In the genomic region with DNA sequence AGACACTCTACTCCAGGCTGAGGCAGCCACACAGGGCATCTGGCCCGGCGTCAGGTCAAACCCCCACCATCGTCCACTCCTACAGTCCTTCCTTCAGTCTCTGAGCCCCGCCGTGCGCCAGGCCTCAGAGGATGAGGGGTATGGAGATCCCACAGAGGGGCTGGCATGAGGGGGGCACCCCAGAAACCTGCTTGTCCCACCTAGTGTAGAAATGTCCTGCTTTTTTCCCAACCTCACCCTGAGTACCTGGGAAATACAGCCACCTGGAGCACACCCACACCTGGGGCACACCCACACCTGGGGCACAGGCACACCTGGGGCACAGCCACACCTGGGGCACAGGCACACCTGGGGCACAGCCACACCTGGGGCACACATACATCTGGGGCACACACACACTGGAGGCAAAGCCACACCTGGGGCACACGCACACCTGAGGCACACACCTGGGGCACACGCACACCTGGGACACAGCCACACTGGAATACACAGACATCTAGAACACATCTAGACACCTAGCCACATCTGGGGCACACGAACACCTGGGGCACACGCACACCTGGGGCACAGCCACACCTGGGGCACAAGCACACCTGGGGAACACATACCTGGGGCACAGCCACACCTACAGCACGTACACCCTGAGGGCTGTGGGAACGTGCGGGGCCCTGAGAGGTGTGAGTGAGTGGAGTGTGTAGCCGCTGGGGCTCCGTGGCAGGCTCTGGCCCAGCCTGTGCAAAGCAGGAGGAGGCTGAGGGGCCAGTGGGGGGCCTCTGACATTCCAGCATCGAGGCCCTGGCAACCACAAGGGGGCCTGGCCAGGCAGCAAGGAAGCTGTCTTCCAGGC, we compare ENCODE assay signal across 26 cellular contexts. TPM values are rescaled to one million over a fixed set of nuclear protein-coding genes. Genes with fewer than 3 reads are reported as not detected.
DNase-seq lines count a peak whose midpoint lies in the region; ATAC-seq, FAIRE-seq and TF ChIP-seq lines count a peak whose summit lies in the region.
"Had no signal": no experiment of that assay in that cellular context is flagged by ENCODE, and none has a peak within 500 bp of the region (broad histone marks: within the 10 kb centered on the region; RNA-seq: fewer than 3 reads in every experiment).

No MANE protein-coding gene starts in this region.

- no peak overlapping the region for H3K4me3 ChIP-seq in HepG2 (replicated peaks in 1 of 3; ENCODE audit: insufficient read depth in 1 of 3, low read depth in 2 of 3, low read length in 3 of 3)
- no peak overlapping the region for H3K4me3 ChIP-seq in right lobe of liver
- no peak overlapping the region for H3K4me3 ChIP-seq in coronary artery
- H3K4me3 ChIP-seq: dorsolateral prefrontal cortex, SJCRH30, suprapubic skin had no signal

- 0 out of 2 replicates have a peak, but pooled peaks cover 3% of the 10 kb centered on the region for H4K20me1 ChIP-seq in HepG2 (ENCODE audit: insufficient read depth, low read length)

- BruUV-seq in HepG2 (replicated peaks; lab: Mats Ljungman, UMichigan): no TSS peak

- TF ChIP-seq RAD21 in HepG2 (CRISPR knock-in tag; IDR thresholded peaks at IDR 0.05): no peak

- H3K9me3 ChIP-seq in HepG2 (ENCODE audit: low read length): no peaks in the 10 kb centered on the region
- no peaks in the 10 kb centered on the region for H3K9me3 ChIP-seq in right lobe of liver
- H3K9me3 ChIP-seq: SJCRH30, suprapubic skin had no signal

- H3K4me1 ChIP-seq in HepG2 (ENCODE audit: insufficient read depth, low read length): no peaks in the 10 kb centered on the region
- H3K4me1 ChIP-seq in right lobe of liver: no peaks in the 10 kb centered on the region
- H3K4me1 ChIP-seq: SJCRH30 had no signal

- POLR2A ChIA-PET in HepG2 (lab: Yijun Ruan, JAX): no interaction called here

- FAIRE-seq in HepG2 (lab: Jason Lieb, UNC): no peak
- no peak for FAIRE-seq in GM12891 (lab: Jason Lieb, UNC)
- FAIRE-seq: urothelium cell line had no signal

- in situ Hi-C loops in HepG2 (cut with HindIII; ENCODE audit: extremely low pct_ligation_motif_present, low pct_unique_long_range_greater_than_20kb): no loop called here

- peak overlapping the region in 3 of 5 experiments; percentile 16 to 75 (median 41) for H3K27ac Mint-ChIP-seq in brain
- H3K27ac Mint-ChIP-seq: T-helper 1 cell treated with Interleukin-12 subunit alpha and Interleukin-12 subunit beta and Interleukin-4 antibody, amounts not matched to agents 30 μg/mL and 1 μg/mL, for 36 hours had no signal

- intact Hi-C loops in HepG2 (cut with micrococcal nuclease; ENCODE audit: unreplicated experiment): no loop called here
- intact Hi-C loops in right lobe of liver (cut with DNase I): no loop called here

- H3K9me3 Mint-ChIP-seq in brain: no peaks in the 10 kb centered on the region
- H3K9me3 Mint-ChIP-seq: activated T-cell treated with anti-CD3 and anti-CD28 coated beads, Interleukin-2, amount 50 U/mL, for 4 hours; T-helper 1 cell treated with Interleukin-12 subunit alpha and Interleukin-12 subunit beta and Interleukin-4 antibody, amounts not matched to agents 30 μg/mL and 1 μg/mL, for 36 hours had no signal

- CTCF ChIA-PET in HepG2 (lab: Yijun Ruan, JAX; ENCODE audit: low intra/inter-chr PET ratio, low total read pairs): no interaction called here

- no peak overlapping the region for H3K4me2 ChIP-seq in HepG2 (ENCODE audit: low read depth, low read length)

- peak; percentile 6; the same call in 2 of the 3 replicates for ATAC-seq in HepG2
- ATAC-seq in right lobe of liver: no peak
- ATAC-seq in HG03196 (IDR thresholded peaks at IDR 0.05; ENCODE audit: unreplicated experiment): no peak
- ATAC-seq: activated T-cell treated with anti-CD3 and anti-CD28 coated beads, Interleukin-2, amount 50 U/mL, for 4 hours; HCT116; Panc1 had no signal

- H3K36me3 ChIP-seq in HepG2 (replicated peaks in 1 of 2; ENCODE audit: control insufficient read depth in 1 of 2, insufficient read depth in 2 of 2, low read length in 2 of 2) (peaks cover 20 to 30% of the 10 kb centered on the region in 2 experiments; a peak in 4 of 5 replicates), right lobe of liver (peaks cover 0 to 18% (median 5%) of the 10 kb centered on the region in 4 donors)

- no peak; a peak in 2 of 4 replicates for TF ChIP-seq POLR2A in HepG2 (IDR thresholded peaks at IDR 0.05; ENCODE audit: insufficient read depth in 1 of 2, low read depth in 2 of 2, low read length in 2 of 2)
- no peak for TF ChIP-seq POLR2A in right lobe of liver (IDR thresholded peaks at IDR 0.05)
- no peak for TF ChIP-seq POLR2A in GM12891 (IDR thresholded peaks at IDR 0.05; ENCODE audit: low read depth, low read length)

- no peak for DNase-seq in HepG2 (ENCODE audit: low spot score)
- DNase-seq in right lobe of liver: no peak
- DNase-seq in left kidney (ENCODE audit: low read depth, low spot score): peak; percentile 44
- no peak for DNase-seq in HPDE6-E6E7 (ENCODE audit: extremely low spot score)
- DNase-seq in GM12891 (ENCODE audit: insufficient read length, low spot score): no peak
- no peak for DNase-seq in coronary artery (ENCODE audit: low spot score)
- DNase-seq: activated CD4-positive, alpha-beta T cell treated with anti-CD3 and anti-CD28 coated beads for 4 hours; activated T-cell treated with anti-CD3 and anti-CD28 coated beads, Interleukin-2, amount 50 U/mL, for 4 hours; DMS79; dorsolateral prefrontal cortex; head of caudate nucleus; KBM-7; mammary epithelial cell; MM.1S; NCI-H1417; NK-92 treated with Interleukin-12 subunit alpha and Interleukin-12 subunit beta, amount 100 ng/mL, for 24 hours; occipital lobe; SJCRH30 had no signal

- no peaks in the 10 kb centered on the region for H3K79me2 ChIP-seq in HepG2 (ENCODE audit: insufficient read depth, low read length)

- peaks cover 19% of the 10 kb centered on the region for H3K36me3 Mint-ChIP-seq in brain

- no peaks in the 10 kb centered on the region for H3K27me3 Mint-ChIP-seq in brain

- H3K9ac ChIP-seq in HepG2 (ENCODE audit: insufficient read depth, low read depth, low read length): no peak overlapping the region

- TF ChIP-seq CTCF in HepG2 (CRISPR knock-in tag; IDR thresholded peaks at IDR 0.05) (0 out of 2 replicates have a peak, but pooled peaks have one; percentile 9), right lobe of liver (IDR thresholded peaks at IDR 0.05) (no peak), brain (conservative IDR thresholded peaks at IDR 0.05) (peak; percentile 11 to 29), coronary artery (IDR thresholded peaks at IDR 0.05) (no peak)

- no peak overlapping the region for H3K4me3 Mint-ChIP-seq in brain
- H3K4me3 Mint-ChIP-seq: activated T-cell treated with anti-CD3 and anti-CD28 coated beads, Interleukin-2, amount 50 U/mL, for 4 hours; T-helper 1 cell treated with Interleukin-12 subunit alpha and Interleukin-12 subunit beta and Interleukin-4 antibody, amounts not matched to agents 30 μg/mL and 1 μg/mL, for 36 hours had no signal

- no peak overlapping the region for H2AFZ ChIP-seq in HepG2 (ENCODE audit: low read length)

- H3K27me3 ChIP-seq in HepG2 (ENCODE audit: control insufficient read depth in 1 of 2, insufficient read depth in 2 of 2, low read length in 2 of 2) (no peaks in the 10 kb centered on the region), right lobe of liver (no peaks in the 10 kb centered on the region)
- H3K27me3 ChIP-seq: dorsolateral prefrontal cortex, SJCRH30, suprapubic skin had no signal

- WGBS in HepG2 (ENCODE audit: low lambda C conversion rate): 94% methylated on average over 12 of the region's 16 CpGs
- 93% methylated on average over 8 of the region's 16 CpGs for WGBS in right lobe of liver (ENCODE audit: insufficient coverage, low coverage, low lambda C conversion rate, missing lambda C conversion rate)

- TF ChIP-seq EP300 in HepG2 (IDR thresholded peaks at IDR 0.05; ENCODE audit: low read depth in 2 of 2, low read length in 2 of 2): no peak
- TF ChIP-seq EP300 in HepG2 (CRISPR knock-in tag; IDR thresholded peaks at IDR 0.05; ENCODE audit: borderline replicate concordance): no peak

- no peaks in the 10 kb centered on the region for H3K4me1 Mint-ChIP-seq in brain

- H3K27ac ChIP-seq in HepG2 (ENCODE audit: extremely low read length, insufficient read depth, low read length) (no peak overlapping the region), right lobe of liver (no peak overlapping the region), coronary artery (no peak overlapping the region)
- H3K27ac ChIP-seq: epithelial cell of prostate, SJCRH30, suprapubic skin had no signal

RNA-seq across cellular contexts. Expression of gene AKT1, which starts 18.4 kb away (rescaled TPM):
- total RNA-seq in HepG2 (2016; rRNA removed; fragmentation: Illumina TruSeq; extraction: Trizol): 85.7 and 96.2 TPM in 2 replicates
- total RNA-seq in HepG2 (2016; cell fraction: cytosol; rRNA removed; fragmentation: Illumina TruSeq; extraction: Trizol; ENCODE audit: low read depth): 66.8 and 84.2 TPM in 2 replicates
- total RNA-seq in HepG2 (2016; cell fraction: insoluble cytoplasmic fraction; rRNA removed; fragmentation: Illumina TruSeq; extraction: Trizol): 76.8 and 97.9 TPM in 2 replicates
- total RNA-seq in HepG2 (2016; cell fraction: membrane; rRNA removed; fragmentation: Illumina TruSeq; extraction: Trizol): 171 and 190 TPM in 2 replicates
- total RNA-seq in HepG2 (2016; cell fraction: nucleus; rRNA removed; fragmentation: Illumina TruSeq; extraction: Trizol): 48.2 and 57.1 TPM in 2 replicates
- polyA plus RNA-seq in HepG2 (2011; rRNA removed): 116 and 135 TPM in 2 replicates
- 114 and 136 TPM in 2 replicates for polyA plus RNA-seq in HepG2 (2011; cell fraction: cytosol; rRNA removed)
- 362 and 435 TPM in 2 replicates for polyA plus RNA-seq in HepG2 (2011; cell fraction: nucleus; rRNA removed)
- 58.6 and 80.7 TPM in 2 replicates for polyA plus RNA-seq in HepG2 (2012)
- polyA plus RNA-seq in HepG2 (2016; cell fraction: cytosol; fragmentation: Illumina TruSeq; extraction: Trizol; ENCODE audit: low read depth): 81.6 and 107 TPM in 2 replicates
- 105 and 119 TPM in 2 replicates for polyA plus RNA-seq in HepG2 (2016; cell fraction: insoluble cytoplasmic fraction; fragmentation: Illumina TruSeq; extraction: Trizol; ENCODE audit: low read depth)
- 182 and 194 TPM in 2 replicates for polyA plus RNA-seq in HepG2 (2016; cell fraction: membrane; fragmentation: Illumina TruSeq; extraction: Trizol; ENCODE audit: low read depth)
- polyA plus RNA-seq in HepG2 (2016; cell fraction: nucleus; fragmentation: Illumina TruSeq; extraction: Trizol; ENCODE audit: insufficient read depth, low read depth): 146 and 159 TPM in 2 replicates
- 159 and 183 TPM in 2 replicates for polyA minus RNA-seq in HepG2 (2011; rRNA and poly(A)+ RNA removed; ENCODE audit: low replicate concordance)
- polyA minus RNA-seq in HepG2 (2011; cell fraction: cytosol; rRNA and poly(A)+ RNA removed): 76.1 and 78.3 TPM in 2 replicates
- 46.7 and 48.0 TPM in 2 replicates for polyA minus RNA-seq in HepG2 (2011; cell fraction: nucleus; rRNA and poly(A)+ RNA removed)
- 10 to 100 TPM; 66.7 to 92.1 (median 83.9) TPM for total RNA-seq in right lobe of liver
- polyA plus RNA-seq in brain (ENCODE audit: insufficient read depth, low read depth, low replicate concordance): 192 TPM
- 47.1 TPM for polyA plus RNA-seq in GM12891 (2012; ENCODE audit: low read depth, missing spikeins)

RNA-seq across cellular contexts. Expression of gene ZBTB42, which starts 23.7 kb away (rescaled TPM):
- total RNA-seq in HepG2 (2016; rRNA removed; fragmentation: Illumina TruSeq; extraction: Trizol) (3.2 and 4.2 TPM in 2 replicates), right lobe of liver (10 to 100 TPM in 2 of 6 experiments, 1 to 10 TPM in 4; 2.2 to 13.7 (median 3.6) TPM)
- total RNA-seq in HepG2 (2016; cell fraction: cytosol; rRNA removed; fragmentation: Illumina TruSeq; extraction: Trizol; ENCODE audit: low read depth): 1.2 and 1.6 TPM in 2 replicates
- total RNA-seq in HepG2 (2016; cell fraction: insoluble cytoplasmic fraction; rRNA removed; fragmentation: Illumina TruSeq; extraction: Trizol): 2.4 and 3.9 TPM in 2 replicates
- 4.3 and 4.4 TPM in 2 replicates for total RNA-seq in HepG2 (2016; cell fraction: membrane; rRNA removed; fragmentation: Illumina TruSeq; extraction: Trizol)
- 3.6 and 4.2 TPM in 2 replicates for total RNA-seq in HepG2 (2016; cell fraction: nucleus; rRNA removed; fragmentation: Illumina TruSeq; extraction: Trizol)
- polyA plus RNA-seq in HepG2 (2011; rRNA removed) (2.8 and 4.0 TPM in 2 replicates), brain (ENCODE audit: insufficient read depth, low read depth, low replicate concordance) (2.2 TPM)
- 3.7 and 4.3 TPM in 2 replicates for polyA plus RNA-seq in HepG2 (2011; cell fraction: cytosol; rRNA removed)
- polyA plus RNA-seq in HepG2 (2011; cell fraction: nucleus; rRNA removed): 7.2 and 7.5 TPM in 2 replicates
- polyA plus RNA-seq in HepG2 (2012): 3.6 and 4.3 TPM in 2 replicates
- polyA plus RNA-seq in HepG2 (2016; cell fraction: cytosol; fragmentation: Illumina TruSeq; extraction: Trizol; ENCODE audit: low read depth): 1.0 and 1.1 TPM in 2 replicates
- 2.3 and 2.7 TPM in 2 replicates for polyA plus RNA-seq in HepG2 (2016; cell fraction: insoluble cytoplasmic fraction; fragmentation: Illumina TruSeq; extraction: Trizol; ENCODE audit: low read depth)
- 3.4 and 3.5 TPM in 2 replicates for polyA plus RNA-seq in HepG2 (2016; cell fraction: membrane; fragmentation: Illumina TruSeq; extraction: Trizol; ENCODE audit: low read depth)
- polyA plus RNA-seq in HepG2 (2016; cell fraction: nucleus; fragmentation: Illumina TruSeq; extraction: Trizol; ENCODE audit: insufficient read depth, low read depth): 2.8 and 3.1 TPM in 2 replicates
- 6.6 and 17.0 TPM in 2 replicates for polyA minus RNA-seq in HepG2 (2011; rRNA and poly(A)+ RNA removed; ENCODE audit: low replicate concordance)
- polyA minus RNA-seq in HepG2 (2011; cell fraction: cytosol; rRNA and poly(A)+ RNA removed): 6.2 and 8.1 TPM in 2 replicates
- polyA minus RNA-seq in HepG2 (2011; cell fraction: nucleus; rRNA and poly(A)+ RNA removed): 8.2 TPM in 2 replicates
- 0.13 TPM for polyA plus RNA-seq in GM12891 (2012; ENCODE audit: low read depth, missing spikeins)

RNA-seq across cellular contexts. Expression of gene SIVA1, which starts 24.2 kb away (rescaled TPM):
- 153 and 186 TPM in 2 replicates for total RNA-seq in HepG2 (2016; rRNA removed; fragmentation: Illumina TruSeq; extraction: Trizol)
- total RNA-seq in HepG2 (2016; cell fraction: cytosol; rRNA removed; fragmentation: Illumina TruSeq; extraction: Trizol; ENCODE audit: low read depth): 171 and 229 TPM in 2 replicates
- 166 and 191 TPM in 2 replicates for total RNA-seq in HepG2 (2016; cell fraction: insoluble cytoplasmic fraction; rRNA removed; fragmentation: Illumina TruSeq; extraction: Trizol)
- total RNA-seq in HepG2 (2016; cell fraction: membrane; rRNA removed; fragmentation: Illumina TruSeq; extraction: Trizol): 186 and 219 TPM in 2 replicates
- total RNA-seq in HepG2 (2016; cell fraction: nucleus; rRNA removed; fragmentation: Illumina TruSeq; extraction: Trizol): 86.2 and 101 TPM in 2 replicates
- polyA plus RNA-seq in HepG2 (2011; rRNA removed): 123 and 142 TPM in 2 replicates
- 108 and 239 TPM in 2 replicates for polyA plus RNA-seq in HepG2 (2011; cell fraction: cytosol; rRNA removed)
- 125 and 162 TPM in 2 replicates for polyA plus RNA-seq in HepG2 (2011; cell fraction: nucleus; rRNA removed)
- polyA plus RNA-seq in HepG2 (2012): 61.3 and 68.1 TPM in 2 replicates
- 162 and 202 TPM in 2 replicates for polyA plus RNA-seq in HepG2 (2016; cell fraction: cytosol; fragmentation: Illumina TruSeq; extraction: Trizol; ENCODE audit: low read depth)
- polyA plus RNA-seq in HepG2 (2016; cell fraction: insoluble cytoplasmic fraction; fragmentation: Illumina TruSeq; extraction: Trizol; ENCODE audit: low read depth): 128 and 130 TPM in 2 replicates
- polyA plus RNA-seq in HepG2 (2016; cell fraction: membrane; fragmentation: Illumina TruSeq; extraction: Trizol; ENCODE audit: low read depth): 134 and 168 TPM in 2 replicates
- polyA plus RNA-seq in HepG2 (2016; cell fraction: nucleus; fragmentation: Illumina TruSeq; extraction: Trizol; ENCODE audit: insufficient read depth, low read depth): 129 and 133 TPM in 2 replicates
- polyA minus RNA-seq in HepG2 (2011; rRNA and poly(A)+ RNA removed; ENCODE audit: low replicate concordance): 49.5 and 64.5 TPM in 2 replicates
- 22.7 and 31.5 TPM in 2 replicates for polyA minus RNA-seq in HepG2 (2011; cell fraction: cytosol; rRNA and poly(A)+ RNA removed)
- 17.3 and 18.4 TPM in 2 replicates for polyA minus RNA-seq in HepG2 (2011; cell fraction: nucleus; rRNA and poly(A)+ RNA removed)
- total RNA-seq in right lobe of liver: 100 to 1,000 TPM in 2 of 6 experiments, 10 to 100 TPM in 4; 38.1 to 252 (median 50.6) TPM
- 130 TPM for polyA plus RNA-seq in brain (ENCODE audit: insufficient read depth, low read depth, low replicate concordance)
- 76.5 TPM for polyA plus RNA-seq in GM12891 (2012; ENCODE audit: low read depth, missing spikeins)

RNA-seq across cellular contexts. Expression of gene ADSS1, which starts 53.2 kb away (rescaled TPM):
- total RNA-seq in HepG2 (2016; rRNA removed; fragmentation: Illumina TruSeq; extraction: Trizol): 0.98 and 1.0 TPM in 2 replicates
- total RNA-seq in HepG2 (2016; cell fraction: cytosol; rRNA removed; fragmentation: Illumina TruSeq; extraction: Trizol; ENCODE audit: low read depth): 0.81 and 1.1 TPM in 2 replicates
- 0.56 and 1.3 TPM in 2 replicates for total RNA-seq in HepG2 (2016; cell fraction: insoluble cytoplasmic fraction; rRNA removed; fragmentation: Illumina TruSeq; extraction: Trizol)
- total RNA-seq in HepG2 (2016; cell fraction: membrane; rRNA removed; fragmentation: Illumina TruSeq; extraction: Trizol): 1.6 and 1.9 TPM in 2 replicates
- 1.3 and 1.5 TPM in 2 replicates for total RNA-seq in HepG2 (2016; cell fraction: nucleus; rRNA removed; fragmentation: Illumina TruSeq; extraction: Trizol)
- 36.7 and 45.2 TPM in 2 replicates for polyA plus RNA-seq in HepG2 (2011; rRNA removed)
- 20.7 and 22.4 TPM in 2 replicates for polyA plus RNA-seq in HepG2 (2011; cell fraction: cytosol; rRNA removed)
- 219 and 230 TPM in 2 replicates for polyA plus RNA-seq in HepG2 (2011; cell fraction: nucleus; rRNA removed)
- 37.3 and 46.9 TPM in 2 replicates for polyA plus RNA-seq in HepG2 (2012)
- polyA plus RNA-seq in HepG2 (2016; cell fraction: cytosol; fragmentation: Illumina TruSeq; extraction: Trizol; ENCODE audit: low read depth): 0.70 and 1.5 TPM in 2 replicates
- polyA plus RNA-seq in HepG2 (2016; cell fraction: insoluble cytoplasmic fraction; fragmentation: Illumina TruSeq; extraction: Trizol; ENCODE audit: low read depth): 1.3 and 2.2 TPM in 2 replicates
- polyA plus RNA-seq in HepG2 (2016; cell fraction: membrane; fragmentation: Illumina TruSeq; extraction: Trizol; ENCODE audit: low read depth): 1.5 and 2.0 TPM in 2 replicates
- 3.7 and 4.4 TPM in 2 replicates for polyA plus RNA-seq in HepG2 (2016; cell fraction: nucleus; fragmentation: Illumina TruSeq; extraction: Trizol; ENCODE audit: insufficient read depth, low read depth)
- 12.3 and 14.1 TPM in 2 replicates for polyA minus RNA-seq in HepG2 (2011; rRNA and poly(A)+ RNA removed; ENCODE audit: low replicate concordance)
- 6.8 and 7.6 TPM in 2 replicates for polyA minus RNA-seq in HepG2 (2011; cell fraction: cytosol; rRNA and poly(A)+ RNA removed)
- polyA minus RNA-seq in HepG2 (2011; cell fraction: nucleus; rRNA and poly(A)+ RNA removed): 30.6 and 31.2 TPM in 2 replicates
- total RNA-seq in right lobe of liver: 10 to 100 TPM in 5 of 6 experiments, 1 to 10 TPM in 1; 8.1 to 50.5 (median 36.8) TPM
- polyA plus RNA-seq in brain (ENCODE audit: insufficient read depth, low read depth, low replicate concordance): 15.7 TPM
- polyA plus RNA-seq in GM12891 (2012; ENCODE audit: low read depth, missing spikeins): 0.21 TPM

Comparison
In these comparisons a context has a peak if more than half of its experiments do, and no peak if none do; other contexts are left out.
1. CTCF ChIP-seq: peak in HepG2 (single experiment) and brain (2 of 2); none in right lobe of liver (0 of 4) and coronary artery (single experiment).